Comparison of ENCODE assay signal across 11 cellular contexts in genomic region chr1:160716013-160716412, GRCh38. TPM values are rescaled to one million over a fixed set of nuclear protein-coding genes. Genes with fewer than 3 reads are reported as not detected.
"Had no signal": no experiment of that assay in that cellular context is flagged by ENCODE, and none has a peak within 500 bp of the region (broad histone marks: within the 10 kb centered on the region; RNA-seq: fewer than 3 reads in every experiment).

No MANE protein-coding gene starts in this region.

- H3K9me3 ChIP-seq: HAP-1 had no signal

- H3K27ac ChIP-seq: GM23248, HL-60 had no signal

- DNase-seq: GM23248, GOT3, H7, KG1 had no signal

- H3K36me3 ChIP-seq: HAP-1 had no signal

- H3K4me3 Mint-ChIP-seq: IgD-negative memory B cell had no signal

- FAIRE-seq: HepG2 had no signal

- ATAC-seq: HCT116, HepG2 had no signal

- H3K36me3 Mint-ChIP-seq: IgD-negative memory B cell had no signal

- H3K4me3 ChIP-seq: GM23248, HAP-1 had no signal

- H2AFZ ChIP-seq: GM23248 had no signal

- H3K9me3 Mint-ChIP-seq: IgD-negative memory B cell had no signal

- H3K9ac ChIP-seq: GM23248 had no signal

RNA-seq across cellular contexts. Expression of gene CD48, which starts 4.4 kb away (rescaled TPM):
- total RNA-seq: GM23248, H4, HepG2, HT1080 had no signal
- polyA plus RNA-seq: GM23248, HepG2 had no signal

RNA-seq across cellular contexts. Expression of gene SLAMF7, which starts 23.0 kb away (rescaled TPM):
- total RNA-seq: GM23248, HepG2 had no signal
- polyA plus RNA-seq: GM23248, HepG2 had no signal
